18 cellular contexts compared by ENCODE assay signal in genomic region chr3:148450819-148451218, GRCh38.
DNase-seq lines count a peak whose midpoint lies in the region; ATAC-seq and TF ChIP-seq lines count a peak whose summit lies in the region.
"Had no signal": no experiment of that assay in that cellular context is flagged by ENCODE, and none has a peak within 500 bp of the region (broad histone marks: within the 10 kb centered on the region; RNA-seq: fewer than 3 reads in every experiment).

No MANE protein-coding gene starts in this region.

- DNase-seq in GM23338 (ENCODE audit: low spot score) (peak; percentile 12), PC-9 (no peak), nephron progenitor cell (peak; percentile 4), hepatic stellate cell (ENCODE audit: low spot score) (no peak), dermis blood vessel endothelial cell (no peak)
- DNase-seq: activated CD8-positive, alpha-beta memory T cell treated with anti-CD3 and anti-CD28 coated beads, Interleukin-2, amount 50 U/mL, for 4 hours; effector memory CD8-positive, alpha-beta T cell; natural killer cell; NCI-H2029 treated with DMSO at 0.1 percent for 48 hours; psoas muscle; SHP77 treated with DMSO at 0.1 percent for 48 hours; stimulated activated CD4-positive, alpha-beta T cell treated with anti-CD3 and anti-CD28 coated beads, Interleukin-2, amount 100 ng/mL, for 24 hours; stimulated activated naive B cell treated with anti-CD40 and anti-IgM and Interleukin-4, amounts not matched to agents 10 μg/mL and 1 μg/mL and 100 μg/mL, for 72 hours; WERI-Rb-1 had no signal

- POLR2A ChIA-PET in PC-9 (lab: Charles Lee; ENCODE audit: unreplicated experiment), result interaction anchor here (0.7 kb wide), 1 partner anchor 131 kb away, joined by 3 read pairs; no protein-coding TSS in a partner anchor

- intact Hi-C loops in PC-9 (cut with micrococcal nuclease; ENCODE audit: unreplicated experiment), result loop anchor here (10.0 kb wide), 1 partner anchor 356 kb away; no protein-coding TSS in a partner anchor

- H3F3A ChIP-seq in GM23338 (replicated peaks; ENCODE audit: low read depth) (no peaks in the 10 kb centered on the region), PC-9 (ENCODE audit: insufficient read depth, low read depth) (no peaks in the 10 kb centered on the region)

- H3K27me3 ChIP-seq in ACC112 (ENCODE audit: insufficient read depth, low read length), result no peaks in the 10 kb centered on the region
- H3K27me3 ChIP-seq in GM23338 (ENCODE audit: insufficient read depth), result no peaks in the 10 kb centered on the region
- no peaks in the 10 kb centered on the region for H3K27me3 ChIP-seq in PC-9 (ENCODE audit: insufficient read depth, low read depth)

- H3K9me3 Mint-ChIP-seq in GM23338 (no peaks in the 10 kb centered on the region), nephron progenitor cell (no peaks in the 10 kb centered on the region)
- H3K9me3 Mint-ChIP-seq: T-helper 1 cell treated with Interleukin-12 subunit alpha and Interleukin-12 subunit beta and Interleukin-4 antibody, amounts not matched to agents 30 μg/mL and 1 μg/mL, for 36 hours had no signal

- H3K4me1 Mint-ChIP-seq in GM23338 (no peaks in the 10 kb centered on the region; the same call in 2 of the 3 replicates), nephron progenitor cell (peaks cover 7% of the 10 kb centered on the region)
- H3K4me1 Mint-ChIP-seq: natural killer cell; stimulated activated naive B cell treated with anti-CD40 and anti-IgM and Interleukin-4, amounts not matched to agents 10 μg/mL and 1 μg/mL and 100 μg/mL, for 72 hours had no signal

- H3K79me2 ChIP-seq in ACC112 (ENCODE audit: control insufficient read depth, insufficient read depth, low read length, unreplicated experiment) (no peaks in the 10 kb centered on the region), GM23338 (replicated peaks; ENCODE audit: insufficient read depth) (no peaks in the 10 kb centered on the region), PC-9 (ENCODE audit: low read depth) (no peaks in the 10 kb centered on the region)

- no peaks in the 10 kb centered on the region for H3K9me3 ChIP-seq in PC-9 (ENCODE audit: insufficient read depth, low read depth)
- H3K9me3 ChIP-seq: psoas muscle had no signal

- H3K4me1 ChIP-seq in ACC112 (ENCODE audit: control insufficient read depth, insufficient read depth, low read length, unreplicated experiment) (no peaks in the 10 kb centered on the region), GM23338 (ENCODE audit: insufficient read depth) (no peaks in the 10 kb centered on the region), PC-9 (replicated peaks; ENCODE audit: insufficient read depth) (no peaks in the 10 kb centered on the region)
- H3K4me1 ChIP-seq: psoas muscle had no signal

- no peak overlapping the region for H3K4me3 ChIP-seq in ACC112 (ENCODE audit: low read depth, low read length)
- no peak overlapping the region for H3K4me3 ChIP-seq in GM23338
- H3K4me3 ChIP-seq in PC-9, result no peak overlapping the region
- H3K4me3 ChIP-seq: psoas muscle had no signal

- no peak for TF ChIP-seq CTCF in GM23338 (conservative IDR thresholded peaks at IDR 0.05; ENCODE audit: low read depth in 2 of 2)
- TF ChIP-seq CTCF in PC-9 (conservative IDR thresholded peaks at IDR 0.05), result no peak
- TF ChIP-seq CTCF in nephron progenitor cell (IDR thresholded peaks at IDR 0.05), result no peak

- CTCF ChIA-PET in PC-9 (lab: Charles Lee), result no interaction called here

- H2AFZ ChIP-seq in ACC112 (ENCODE audit: low read length, unreplicated experiment) (peak overlapping the region; percentile 83), GM23338 (peak overlapping the region; percentile 83), PC-9 (0 out of 2 replicates have a peak overlapping the region, but pooled peaks have one; percentile 48)

- H3K27me3 Mint-ChIP-seq in GM23338 (ENCODE audit: insufficient read depth, low read depth, poor library complexity) (peaks cover 2% of the 10 kb centered on the region), nephron progenitor cell (ENCODE audit: low read depth, poor library complexity) (no peaks in the 10 kb centered on the region)
- H3K27me3 Mint-ChIP-seq: effector memory CD8-positive, alpha-beta T cell; stimulated activated naive B cell treated with anti-CD40 and anti-IgM and Interleukin-4, amounts not matched to agents 10 μg/mL and 1 μg/mL and 100 μg/mL, for 72 hours had no signal

- peak; percentile 73 for ATAC-seq in GM23338
- no peak for ATAC-seq in GM21619 (IDR thresholded peaks at IDR 0.05; ENCODE audit: unreplicated experiment)
- ATAC-seq: effector memory CD8-positive, alpha-beta T cell; natural killer cell; psoas muscle had no signal

- H3K4me3 Mint-ChIP-seq in GM23338 (no peak overlapping the region), nephron progenitor cell (no peak overlapping the region)
- H3K4me3 Mint-ChIP-seq: effector memory CD8-positive, alpha-beta T cell; natural killer cell; stimulated activated naive B cell treated with anti-CD40 and anti-IgM and Interleukin-4, amounts not matched to agents 10 μg/mL and 1 μg/mL and 100 μg/mL, for 72 hours; T-helper 1 cell treated with Interleukin-12 subunit alpha and Interleukin-12 subunit beta and Interleukin-4 antibody, amounts not matched to agents 30 μg/mL and 1 μg/mL, for 36 hours had no signal

- H4K20me1 ChIP-seq in GM23338 (replicated peaks; ENCODE audit: insufficient read depth), result no peaks in the 10 kb centered on the region
- H4K20me1 ChIP-seq in PC-9 (ENCODE audit: insufficient read depth), result no peaks in the 10 kb centered on the region

- no peak overlapping the region for H3K27ac Mint-ChIP-seq in GM23338
- peak overlapping the region; percentile 81 for H3K27ac Mint-ChIP-seq in nephron progenitor cell
- H3K27ac Mint-ChIP-seq: effector memory CD8-positive, alpha-beta T cell; natural killer cell; stimulated activated naive B cell treated with anti-CD40 and anti-IgM and Interleukin-4, amounts not matched to agents 10 μg/mL and 1 μg/mL and 100 μg/mL, for 72 hours; T-helper 1 cell treated with Interleukin-12 subunit alpha and Interleukin-12 subunit beta and Interleukin-4 antibody, amounts not matched to agents 30 μg/mL and 1 μg/mL, for 36 hours had no signal

- no TSS peak for BruUV-seq in PC-9 (replicated peaks; lab: Mats Ljungman, UMichigan)

- no peak overlapping the region for H3K4me2 ChIP-seq in GM23338
- H3K4me2 ChIP-seq in PC-9, result no peak overlapping the region
- H3K4me2 ChIP-seq: KMS-11 had no signal

- H3K36me3 Mint-ChIP-seq in GM23338 (ENCODE audit: low read depth) (no peaks in the 10 kb centered on the region), nephron progenitor cell (ENCODE audit: low read depth) (no peaks in the 10 kb centered on the region)
- H3K36me3 Mint-ChIP-seq: natural killer cell; stimulated activated naive B cell treated with anti-CD40 and anti-IgM and Interleukin-4, amounts not matched to agents 10 μg/mL and 1 μg/mL and 100 μg/mL, for 72 hours had no signal

- H3K27ac ChIP-seq in ACC112 (ENCODE audit: low read depth, low read length), result no peak overlapping the region
- H3K27ac ChIP-seq in GM23338 (ENCODE audit: low read depth), result no peak overlapping the region
- no peak overlapping the region for H3K27ac ChIP-seq in PC-9
- H3K27ac ChIP-seq: KMS-11, psoas muscle, WERI-Rb-1 had no signal

- H3K9me2 ChIP-seq in GM23338 (ENCODE audit: insufficient read depth), result no peaks in the 10 kb centered on the region
- H3K9me2 ChIP-seq in PC-9 (ENCODE audit: insufficient read depth), result no peaks in the 10 kb centered on the region; the same call in 1 of the 2 replicates

- H3K36me3 ChIP-seq in ACC112 (ENCODE audit: insufficient read depth, low read length), result no peaks in the 10 kb centered on the region
- H3K36me3 ChIP-seq in GM23338 (ENCODE audit: insufficient read depth), result no peaks in the 10 kb centered on the region
- H3K36me3 ChIP-seq in PC-9 (ENCODE audit: low read depth), result no peaks in the 10 kb centered on the region
- H3K36me3 ChIP-seq: WERI-Rb-1 had no signal

TF ChIP-seq in GM23338, 12 proteins besides CTCF, POLR2A, EP300 and RAD21 (continues in another document):
- TF ChIP-seq, protein P1, sequence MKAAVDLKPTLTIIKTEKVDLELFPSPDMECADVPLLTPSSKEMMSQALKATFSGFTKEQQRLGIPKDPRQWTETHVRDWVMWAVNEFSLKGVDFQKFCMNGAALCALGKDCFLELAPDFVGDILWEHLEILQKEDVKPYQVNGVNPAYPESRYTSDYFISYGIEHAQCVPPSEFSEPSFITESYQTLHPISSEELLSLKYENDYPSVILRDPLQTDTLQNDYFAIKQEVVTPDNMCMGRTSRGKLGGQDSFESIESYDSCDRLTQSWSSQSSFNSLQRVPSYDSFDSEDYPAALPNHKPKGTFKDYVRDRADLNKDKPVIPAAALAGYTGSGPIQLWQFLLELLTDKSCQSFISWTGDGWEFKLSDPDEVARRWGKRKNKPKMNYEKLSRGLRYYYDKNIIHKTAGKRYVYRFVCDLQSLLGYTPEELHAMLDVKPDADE (IDR thresholded peaks at IDR 0.05), result no peak
- TF ChIP-seq STAT1 (IDR thresholded peaks at IDR 0.05; ENCODE audit: unreplicated experiment) (no peak), NANOG (IDR thresholded peaks at IDR 0.05; ENCODE audit: borderline replicate concordance) (no peak), ZNF114 (CRISPR knock-in tag; IDR thresholded peaks at IDR 0.05) (no peak), EZH2phosphoT487 (IDR thresholded peaks at IDR 0.05; ENCODE audit: unreplicated experiment) (no peak), JUNB (IDR thresholded peaks at IDR 0.05; ENCODE audit: unreplicated experiment) (no peak), REST (IDR thresholded peaks at IDR 0.05; ENCODE audit: unreplicated experiment) (no peak)

Comparison
In these comparisons a context has a peak if more than half of its experiments do, and no peak if none do; other contexts are left out.
1. DNase-seq: peak in GM23338 (single experiment) and nephron progenitor cell (single experiment); none in PC-9 (0 of 2), hepatic stellate cell (single experiment) and dermis blood vessel endothelial cell (single experiment).
2. Peak in every context shown above with its lines, with median percentiles within 50 percentile points of each other: H2AFZ ChIP-seq.